Comparison of ENCODE assay signal across 17 cellular contexts in genomic region chr10:93060887-93061593, GRCh38. TPM values are rescaled to one million over a fixed set of nuclear protein-coding genes. Genes with fewer than 3 reads are reported as not detected.
DNase-seq lines count a peak whose midpoint lies in the region; ATAC-seq and TF ChIP-seq lines count a peak whose summit lies in the region.
"Had no signal": no experiment of that assay in that cellular context is flagged by ENCODE, and none has a peak within 500 bp of the region (broad histone marks: within the 10 kb centered on the region; RNA-seq: fewer than 3 reads in every experiment).

No MANE protein-coding gene starts in this region.

- WGBS in neuronal stem cell (ENCODE audit: extremely low coverage in 2 of 2, insufficient read length in 2 of 2, insufficient replicate concordance in 1 of 2), 2 donors = no CpG with 5 or more reads among the region's 45 CpGs

- H4K91ac ChIP-seq in neuronal stem cell (ENCODE audit: low read depth, low read length, poor library complexity) = no peak overlapping the region

- no peak for ATAC-seq in GM18505 (IDR thresholded peaks at IDR 0.05; ENCODE audit: unreplicated experiment)
- no peak for ATAC-seq in CD8-positive, alpha-beta T cell
- ATAC-seq: Right ventricle myocardium inferior had no signal

- POLR2A ChIA-PET in CD8-positive, alpha-beta memory T cell (lab: Charles Lee) = no interaction called here
- POLR2A ChIA-PET in CD8-positive, alpha-beta T cell (lab: Charles Lee) = no interaction called here

- H2AK5ac ChIP-seq in neuronal stem cell (ENCODE audit: low read depth, low read length) = no peak overlapping the region

- TF ChIP-seq POLR2A in GM18505 (IDR thresholded peaks at IDR 0.05; ENCODE audit: borderline replicate concordance, extremely low read depth, insufficient read depth, insufficient read length) = no peak

- H3K4me2 ChIP-seq in neuronal stem cell (ENCODE audit: insufficient read depth, low read length, poor library complexity, severe bottlenecking) = peak overlapping the region; percentile 52

- H3K36me3 ChIP-seq in CD8-positive, alpha-beta memory T cell (ENCODE audit: insufficient read depth, low read length) = no peaks in the 10 kb centered on the region
- H3K36me3 ChIP-seq in neuronal stem cell (replicated peaks in 1 of 2; ENCODE audit: control insufficient read depth in 2 of 2, insufficient read depth in 2 of 2, low read length in 2 of 2) = peaks cover 2 to 38% of the 10 kb centered on the region in 2 donors
- H3K36me3 ChIP-seq in CD8-positive, alpha-beta T cell (ENCODE audit: insufficient read depth, low read length) = no peaks in the 10 kb centered on the region

- H3K27ac Mint-ChIP-seq in CD8-positive, alpha-beta memory T cell = no peak overlapping the region
- peak overlapping the region in 2 of 3 donors; percentile 63 to 87 for H3K27ac Mint-ChIP-seq in IgD-negative memory B cell
- no peak overlapping the region for H3K27ac Mint-ChIP-seq in glutamatergic neuron (ENCODE audit: unreplicated experiment)
- no peak overlapping the region for H3K27ac Mint-ChIP-seq in CD8-positive, alpha-beta T cell
- H3K27ac Mint-ChIP-seq: stimulated activated naive CD8-positive, alpha-beta T cell treated with anti-CD3 and anti-CD28 coated beads, Interleukin-15, amount 100 ng/mL, for 72 hours; T-helper 1 cell treated with Interleukin-12 subunit alpha and Interleukin-12 subunit beta and Interleukin-4 antibody, amounts not matched to agents 30 μg/mL and 1 μg/mL, for 36 hours had no signal

- no peak overlapping the region for H2BK120ac ChIP-seq in neuronal stem cell (ENCODE audit: low read depth, low read length)

- no peak for TF ChIP-seq CTCF in glutamatergic neuron (IDR thresholded peaks at IDR 0.05; ENCODE audit: partially characterized antibody, unreplicated experiment)
- no peak for TF ChIP-seq CTCF in CD8-positive, alpha-beta T cell (IDR thresholded peaks at IDR 0.05)

- no peak overlapping the region for H3K4ac ChIP-seq in neuronal stem cell (ENCODE audit: low read length)

- no peak overlapping the region for H3K27ac ChIP-seq in CD8-positive, alpha-beta memory T cell (ENCODE audit: low read depth, low read length)
- no peak overlapping the region for H3K27ac ChIP-seq in neuronal stem cell (replicated peaks; ENCODE audit: low read length)
- H3K27ac ChIP-seq in CD8-positive, alpha-beta T cell (ENCODE audit: low read depth, low read length) = no peak overlapping the region

- no peaks in the 10 kb centered on the region for H3K27me3 ChIP-seq in CD8-positive, alpha-beta memory T cell (ENCODE audit: insufficient read depth, low read length, poor library complexity, severe bottlenecking)
- H3K27me3 ChIP-seq in neuronal stem cell (ENCODE audit: control insufficient read depth in 3 of 3, insufficient read depth in 3 of 3, low read depth in 1 of 3, low read length in 3 of 3) = peaks cover 0 to 67% (median 51%) of the 10 kb centered on the region in 3 experiments
- no peaks in the 10 kb centered on the region for H3K27me3 ChIP-seq in CD8-positive, alpha-beta T cell (ENCODE audit: insufficient read depth, low read length)

- H3K23ac ChIP-seq in neuronal stem cell (ENCODE audit: low read depth, low read length, poor library complexity) = peak overlapping the region; percentile 75

- no peak overlapping the region for H2AFZ ChIP-seq in neuronal stem cell (ENCODE audit: low read length)

- H2BK15ac ChIP-seq in neuronal stem cell (ENCODE audit: low read length) = no peak overlapping the region

- H3K9ac ChIP-seq in neuronal stem cell (ENCODE audit: low read depth, low read length, poor library complexity) = no peak overlapping the region

- CTCF ChIA-PET in CD8-positive, alpha-beta memory T cell (lab: Charles Lee) = interaction anchor here (1.5 kb wide), 1 partner anchor 20 kb away, joined by 3 read pairs; no protein-coding TSS in a partner anchor
- CTCF ChIA-PET in CD8-positive, alpha-beta T cell (lab: Charles Lee) = interaction anchor here (0.9 to 1.1 kb wide), 2 partner anchors 15 to 291 kb away, joined by 3 to 4 read pairs; no protein-coding TSS in a partner anchor

- peaks cover 19 to 40% (median 37%) of the 10 kb centered on the region in 3 donors for H3K4me1 Mint-ChIP-seq in CD8-positive, alpha-beta memory T cell
- H3K4me1 Mint-ChIP-seq in IgD-negative memory B cell = peaks cover 12 to 19% (median 19%) of the 10 kb centered on the region in 3 donors
- peaks cover 13% of the 10 kb centered on the region for H3K4me1 Mint-ChIP-seq in glutamatergic neuron (ENCODE audit: low read depth, unreplicated experiment)
- H3K4me1 Mint-ChIP-seq in CD8-positive, alpha-beta T cell (ENCODE audit: low read depth) = peaks cover 28% of the 10 kb centered on the region

- H3K36me3 Mint-ChIP-seq in CD8-positive, alpha-beta memory T cell = peaks cover 14 to 20% (median 19%) of the 10 kb centered on the region in 3 donors
- H3K36me3 Mint-ChIP-seq in IgD-negative memory B cell = peaks cover 15% of the 10 kb centered on the region
- H3K36me3 Mint-ChIP-seq in glutamatergic neuron (ENCODE audit: unreplicated experiment) = no peaks in the 10 kb centered on the region
- H3K36me3 Mint-ChIP-seq in CD8-positive, alpha-beta T cell = peaks cover 17% of the 10 kb centered on the region

- intact Hi-C loops in CD8-positive, alpha-beta T cell (cut with DNase I, micrococcal nuclease) = no loop called here

- H3K4me3 ChIP-seq in CD8-positive, alpha-beta memory T cell (ENCODE audit: low read length) = no peak overlapping the region
- H3K4me3 ChIP-seq in neuronal stem cell (ENCODE audit: low read length in 2 of 2) = peak overlapping the region in 1 of 2 donors; percentile 21
- H3K4me3 ChIP-seq in CD8-positive, alpha-beta T cell (ENCODE audit: low read depth, low read length) = no peak overlapping the region

- H3K4me3 Mint-ChIP-seq in CD8-positive, alpha-beta memory T cell = peak overlapping the region in 4 of 7 donors; percentile 23 to 67 (median 63)
- peak overlapping the region in 1 of 4 donors; percentile 89 for H3K4me3 Mint-ChIP-seq in IgD-negative memory B cell
- peak overlapping the region; percentile 46 for H3K4me3 Mint-ChIP-seq in glutamatergic neuron (ENCODE audit: unreplicated experiment)
- no peak overlapping the region for H3K4me3 Mint-ChIP-seq in CD8-positive, alpha-beta T cell
- H3K4me3 Mint-ChIP-seq: T-helper 1 cell treated with Interleukin-12 subunit alpha and Interleukin-12 subunit beta and Interleukin-4 antibody, amounts not matched to agents 30 μg/mL and 1 μg/mL, for 36 hours had no signal

- H2BK5ac ChIP-seq in neuronal stem cell (ENCODE audit: low read length) = no peak overlapping the region

- no peak for DNase-seq in CD8-positive, alpha-beta memory T cell
- DNase-seq in glutamatergic neuron (no peak), neuronal stem cell (ENCODE audit: low spot score) (no peak)
- no peak for DNase-seq in activated CD4-positive, alpha-beta T cell treated with anti-CD3 and anti-CD28 coated beads for 48 hours
- DNase-seq in CD8-positive, alpha-beta T cell = no peak
- no peak for DNase-seq in stimulated activated CD4-positive, alpha-beta T cell treated with anti-CD3 and anti-CD28 coated beads, Interleukin-15, amount 100 ng/mL, for 24 hours
- DNase-seq: caudate nucleus, KBM-7, NCI-H1048, NCI-H526 had no signal

- H3K9me3 Mint-ChIP-seq in CD8-positive, alpha-beta memory T cell = no peaks in the 10 kb centered on the region
- H3K9me3 Mint-ChIP-seq in IgD-negative memory B cell (no peaks in the 10 kb centered on the region), glutamatergic neuron (ENCODE audit: unreplicated experiment) (peaks cover 15% of the 10 kb centered on the region)
- no peaks in the 10 kb centered on the region for H3K9me3 Mint-ChIP-seq in CD8-positive, alpha-beta T cell
- H3K9me3 Mint-ChIP-seq: stimulated activated naive CD8-positive, alpha-beta T cell treated with anti-CD3 and anti-CD28 coated beads, Interleukin-15, amount 100 ng/mL, for 72 hours; T-helper 1 cell treated with Interleukin-12 subunit alpha and Interleukin-12 subunit beta and Interleukin-4 antibody, amounts not matched to agents 30 μg/mL and 1 μg/mL, for 36 hours had no signal

- H3K14ac ChIP-seq in neuronal stem cell (ENCODE audit: low read length) = no peak overlapping the region

- H3K18ac ChIP-seq in neuronal stem cell (ENCODE audit: low read length) = peak overlapping the region; percentile 81

- H4K8ac ChIP-seq in neuronal stem cell (ENCODE audit: low read depth, low read length) = peak overlapping the region; percentile 49

- H3K79me1 ChIP-seq in neuronal stem cell (ENCODE audit: low read depth, low read length) = no peaks in the 10 kb centered on the region

- H3K4me1 ChIP-seq in CD8-positive, alpha-beta memory T cell (ENCODE audit: insufficient read depth, low read length) = peaks cover 10% of the 10 kb centered on the region
- peaks cover 0 to 6% of the 10 kb centered on the region in 2 donors for H3K4me1 ChIP-seq in neuronal stem cell (ENCODE audit: control insufficient read depth in 2 of 2, insufficient read depth in 1 of 2, low read depth in 1 of 2, low read length in 2 of 2)
- H3K4me1 ChIP-seq in CD8-positive, alpha-beta T cell (ENCODE audit: insufficient read depth, low read length) = no peaks in the 10 kb centered on the region

- H2BK12ac ChIP-seq in neuronal stem cell (ENCODE audit: low read length) = no peak overlapping the region

- peaks cover 12 to 21% of the 10 kb centered on the region in 2 donors for H3K27me3 Mint-ChIP-seq in CD8-positive, alpha-beta memory T cell
- H3K27me3 Mint-ChIP-seq in IgD-negative memory B cell = peaks cover 35% of the 10 kb centered on the region
- peaks cover 26% of the 10 kb centered on the region for H3K27me3 Mint-ChIP-seq in glutamatergic neuron (ENCODE audit: unreplicated experiment)
- peaks cover 28% of the 10 kb centered on the region for H3K27me3 Mint-ChIP-seq in CD8-positive, alpha-beta T cell (ENCODE audit: low read depth)

- H3K9me3 ChIP-seq in CD8-positive, alpha-beta memory T cell (ENCODE audit: low read length) = no peaks in the 10 kb centered on the region
- peaks cover 7 to 24% of the 10 kb centered on the region in 2 donors for H3K9me3 ChIP-seq in neuronal stem cell (replicated peaks in 1 of 2; ENCODE audit: control insufficient read depth in 2 of 2, insufficient read depth in 1 of 2, low read depth in 1 of 2, low read length in 2 of 2)
- no peaks in the 10 kb centered on the region for H3K9me3 ChIP-seq in CD8-positive, alpha-beta T cell (ENCODE audit: low read length)

RNA-seq across cellular contexts. Expression of gene CYP26C1, which starts 0.4 kb away (rescaled TPM):
- total RNA-seq in CD8-positive, alpha-beta memory T cell = not detected
- polyA plus RNA-seq in CD8-positive, alpha-beta memory T cell = not detected
- polyA plus RNA-seq in IgD-negative memory B cell = not detected
- total RNA-seq in glutamatergic neuron (ENCODE audit: unreplicated experiment) = 0.10 TPM
- not detected for polyA plus RNA-seq in neuronal stem cell (2013, experiment 1 of 2)
- polyA plus RNA-seq in neuronal stem cell (2013, experiment 2 of 2) = not detected
- under 1 TPM in 1 of 2 experiments, not detected in 1; 0.08 TPM for total RNA-seq in CD8-positive, alpha-beta T cell
- total RNA-seq: lower leg skin, urinary bladder had no signal
- polyA plus RNA-seq: urinary bladder had no signal

RNA-seq across cellular contexts. Expression of gene CYP26A1, which starts 12.7 kb away (rescaled TPM):
- not detected for total RNA-seq in CD8-positive, alpha-beta memory T cell
- not detected for polyA plus RNA-seq in CD8-positive, alpha-beta memory T cell
- not detected for polyA plus RNA-seq in IgD-negative memory B cell
- total RNA-seq in glutamatergic neuron (ENCODE audit: unreplicated experiment) = 4.2 TPM
- polyA plus RNA-seq in neuronal stem cell (2013, experiment 1 of 2) = 0.03 TPM
- 0.03 TPM for polyA plus RNA-seq in neuronal stem cell (2013, experiment 2 of 2)
- not detected for total RNA-seq in CD8-positive, alpha-beta T cell
- total RNA-seq: Right ventricle myocardium inferior, urinary bladder had no signal
- polyA plus RNA-seq: urinary bladder had no signal

Comparison
In these comparisons a context has a peak if more than half of its experiments do, and no peak if none do; other contexts are left out.
1. H3K27ac Mint-ChIP-seq: peak in IgD-negative memory B cell (2 of 3); none in CD8-positive, alpha-beta memory T cell (0 of 8), glutamatergic neuron (single experiment) and CD8-positive, alpha-beta T cell (single experiment).